9 cellular contexts compared by ENCODE assay signal in genomic region chr2:127218843-127219715, GRCh38. TPM values are rescaled to one million over a fixed set of nuclear protein-coding genes. Genes with fewer than 3 reads are reported as not detected.
DNase-seq lines count a peak whose midpoint lies in the region; ATAC-seq and TF ChIP-seq lines count a peak whose summit lies in the region.
"Had no signal": no experiment of that assay in that cellular context is flagged by ENCODE, and none has a peak within 500 bp of the region (broad histone marks: within the 10 kb centered on the region; RNA-seq: fewer than 3 reads in every experiment).

No MANE protein-coding gene starts in this region.

- H3K27me3 ChIP-seq in cardiac muscle cell (peaks cover 6% of the 10 kb centered on the region), duodenal mucosa (ENCODE audit: control insufficient read depth in 1 of 2, insufficient read depth in 2 of 2, low read length in 2 of 2) (peaks cover 44 to 53% of the 10 kb centered on the region in 2 donors), muscle layer of colon (ENCODE audit: control insufficient read depth in 1 of 2, insufficient read depth in 2 of 2, low read length in 2 of 2) (peaks cover 18 to 27% of the 10 kb centered on the region in 2 donors)

- DNase-seq in cardiac muscle cell (ENCODE audit: low read depth in 1 of 2, low spot score in 1 of 2) (peak; percentile 13 to 63), Right ventricle myocardium inferior (ENCODE audit: missing footprints) (no peak), NCI-H128 (lab: John Stamatoyannopoulos, UW; ENCODE audit: unreplicated experiment) (no peak), HT-29 (ENCODE audit: low spot score) (no peak), Kasumi-1 (lab: John Stamatoyannopoulos, UW) (no peak)
- DNase-seq: NCI-H187 treated with DMSO at 0.1 percent for 48 hours had no signal

- no peak overlapping the region for H3K27ac ChIP-seq in cardiac muscle cell
- no peak overlapping the region for H3K27ac ChIP-seq in duodenal mucosa (ENCODE audit: low read depth, low read length)
- H3K27ac ChIP-seq in muscle layer of colon (ENCODE audit: low read depth, low read length), result no peak overlapping the region

- H3K36me3 ChIP-seq in cardiac muscle cell (no peaks in the 10 kb centered on the region), duodenal mucosa (ENCODE audit: control insufficient read depth in 1 of 2, insufficient read depth in 2 of 2, low read length in 2 of 2) (no peaks in the 10 kb centered on the region), muscle layer of colon (ENCODE audit: insufficient read depth, low read length) (no peaks in the 10 kb centered on the region)

- H3K4me1 ChIP-seq in cardiac muscle cell (ENCODE audit: low read depth) (no peaks in the 10 kb centered on the region), duodenal mucosa (ENCODE audit: control insufficient read depth in 1 of 2, insufficient read depth in 2 of 2, low read length in 2 of 2) (peaks cover 0 to 11% of the 10 kb centered on the region in 2 donors), muscle layer of colon (ENCODE audit: insufficient read depth, low read length) (peaks cover 10% of the 10 kb centered on the region)

- H3K4me3 ChIP-seq in cardiac muscle cell, result peak overlapping the region; percentile 84
- H3K4me3 ChIP-seq in duodenal mucosa (ENCODE audit: low read depth in 1 of 2, low read length in 2 of 2), result peak overlapping the region; percentile 15 to 43
- H3K4me3 ChIP-seq in muscle layer of colon (ENCODE audit: low read depth in 1 of 2, low read length in 2 of 2), result peak overlapping the region; percentile 50 to 65

- no peak for TF ChIP-seq CTCF in cardiac muscle cell (IDR thresholded peaks at IDR 0.05; ENCODE audit: low read depth, low read length)

- intact Hi-C loops in Right ventricle myocardium inferior (cut with DNase I), result no loop called here

- no peak overlapping the region for H3K9ac ChIP-seq in duodenal mucosa (ENCODE audit: low read depth in 1 of 2, low read length in 2 of 2)
- H3K9ac ChIP-seq in muscle layer of colon (ENCODE audit: low read length), result no peak overlapping the region

- H3K9me3 ChIP-seq in cardiac muscle cell (ENCODE audit: low read depth) (no peaks in the 10 kb centered on the region), duodenal mucosa (ENCODE audit: control insufficient read depth in 1 of 2, low read length in 2 of 2) (no peaks in the 10 kb centered on the region), muscle layer of colon (ENCODE audit: low read length) (no peaks in the 10 kb centered on the region)

- ATAC-seq in Right ventricle myocardium inferior (no peak), GM21515 (IDR thresholded peaks at IDR 0.05; ENCODE audit: unreplicated experiment) (no peak)

RNA-seq across cellular contexts. Expression of gene CYP27C1, which starts 1.0 kb away (rescaled TPM):
- 1.5 and 1.6 TPM in 2 replicates for total RNA-seq in cardiac muscle cell
- polyA plus RNA-seq in cardiac muscle cell, result 3.4 and 3.6 TPM in 2 replicates
- 0.05 TPM for total RNA-seq in Right ventricle myocardium inferior
- not detected in 2 replicates for total RNA-seq in HT-29 (2014; rRNA removed; shearing (Covaris generic))

Comparison
In these comparisons a context has a peak if more than half of its experiments do, and no peak if none do; other contexts are left out.
1. DNase-seq: peak in cardiac muscle cell (2 of 2); none in Right ventricle myocardium inferior (single experiment), NCI-H128 (single experiment), HT-29 (single experiment) and Kasumi-1 (0 of 2).
2. H3K4me3 ChIP-seq: peak in every context shown above with its lines; median percentile 84 in cardiac muscle cell; 58 in muscle layer of colon; 29 in duodenal mucosa.